ENCODE assay signal across 8 cellular contexts in genomic region chr17:46225274-46225794, GRCh38. TPM values are rescaled to one million over a fixed set of nuclear protein-coding genes. Genes with fewer than 3 reads are reported as not detected.
DNase-seq lines count a peak whose midpoint lies in the region; ATAC-seq and TF ChIP-seq lines count a peak whose summit lies in the region.
"Not testable (repeated sequence)": the region's sequence is repeated elsewhere in the genome, so short reads cannot be mapped to it uniquely, and the experiment has no call there.

No MANE protein-coding gene starts in this region.

- H3K27me3 ChIP-seq in OCI-LY1 (ENCODE audit: insufficient read depth, low read length), result not testable (repeated sequence)

- H2AFZ ChIP-seq in OCI-LY1 (ENCODE audit: low read length), result not testable (repeated sequence)

- ATAC-seq in GM21526 (IDR thresholded peaks at IDR 0.05; ENCODE audit: low FRiP score, unreplicated experiment) (peak; percentile 98), mucosa of descending colon (peak; percentile 99)

- H3K4me3 ChIP-seq in OCI-LY1 (ENCODE audit: low read depth, low read length, poor library complexity, severe bottlenecking) (peak overlapping the region; percentile 60), epithelial cell of proximal tubule (ENCODE audit: low read depth, low read length) (peak overlapping the region; percentile 56), mucosa of descending colon (peak overlapping the region; percentile 50)

- not testable (repeated sequence) for H3K79me2 ChIP-seq in OCI-LY1 (ENCODE audit: insufficient read depth, low read length)

- DNase-seq in DMS 273 (lab: John Stamatoyannopoulos, UW; ENCODE audit: unreplicated experiment) (peak; percentile 100), HuH-7 (ENCODE audit: low spot score) (peak; percentile 88), activated T-cell treated with anti-CD3 and anti-CD28 coated beads for 24 hours (ENCODE audit: low read depth) (peak; percentile 94), epithelial cell of proximal tubule (ENCODE audit: low read depth) (peak; percentile 7), mucosa of descending colon (peak; percentile 95 to 99 (median 97))
- DNase-seq in stimulated activated CD8-positive, alpha-beta memory T cell treated with anti-CD3 and anti-CD28 coated beads, Interleukin-2, amount 100 ng/mL, for 48 hours (ENCODE audit: low read depth in 2 of 2), result peak; percentile 77 to 93

- H3K9ac ChIP-seq in OCI-LY1 (ENCODE audit: low read length), result peak overlapping the region; percentile 59; the same call in 1 of the 2 replicates

- not testable (repeated sequence) for H3K9me3 ChIP-seq in OCI-LY1 (ENCODE audit: low read length); mucosa of descending colon

- not testable (repeated sequence) for H3K4me1 ChIP-seq in OCI-LY1 (ENCODE audit: insufficient read depth, low read length, severe bottlenecking); mucosa of descending colon (ENCODE audit: low read depth)

- not testable (repeated sequence) for TF ChIP-seq CTCF in OCI-LY1 (IDR thresholded peaks at IDR 0.05; ENCODE audit: low read length); epithelial cell of proximal tubule (conservative IDR thresholded peaks at IDR 0.05; ENCODE audit: low read depth, low read length); mucosa of descending colon (IDR thresholded peaks at IDR 0.05)

- not testable (repeated sequence) for H3K36me3 ChIP-seq in OCI-LY1 (ENCODE audit: insufficient read depth, low read length); mucosa of descending colon (ENCODE audit: low read depth)

- not testable (repeated sequence) for H3K27ac ChIP-seq in OCI-LY1 (ENCODE audit: low read depth, low read length, poor library complexity, severe bottlenecking)

- intact Hi-C loops in mucosa of descending colon (cut with DNase I, micrococcal nuclease), result not testable (repeated sequence)

- H3K4me2 ChIP-seq in OCI-LY1 (ENCODE audit: low read length), result peak overlapping the region; percentile 52; the same call in 1 of the 2 replicates

- not testable (repeated sequence) for H4K20me1 ChIP-seq in OCI-LY1 (ENCODE audit: insufficient read depth, low read length)

- not testable (repeated sequence) for H3K9me2 ChIP-seq in OCI-LY1 (ENCODE audit: low read depth, low read length)

- not testable (repeated sequence) for H3F3A ChIP-seq in OCI-LY1 (ENCODE audit: insufficient read depth, low read length)

RNA-seq across cellular contexts. Expression of gene KANSL1, which starts 32.1 kb away (rescaled TPM):
- 21.1 and 33.2 TPM in 2 replicates for total RNA-seq in epithelial cell of proximal tubule
- total RNA-seq in mucosa of descending colon, result 100 to 1,000 TPM in 1 of 3 donors, 10 to 100 TPM in 2; 80.2 to 107 (median 88.8) TPM

Comparison
In these comparisons a context has a peak if more than half of its experiments do, and no peak if none do; other contexts are left out.
1. DNase-seq: peak in every context shown above with its lines; median percentile 100 in DMS 273; 97 in mucosa of descending colon; 94 in activated T-cell treated with anti-CD3 and anti-CD28 coated beads for 24 hours; 88 in HuH-7; 85 in stimulated activated CD8-positive, alpha-beta memory T cell treated with anti-CD3 and anti-CD28 coated beads, Interleukin-2, amount 100 ng/mL, for 48 hours; 7 in epithelial cell of proximal tubule.